Comparison of ENCODE assay signal across 9 cellular contexts in the genomic region with DNA sequence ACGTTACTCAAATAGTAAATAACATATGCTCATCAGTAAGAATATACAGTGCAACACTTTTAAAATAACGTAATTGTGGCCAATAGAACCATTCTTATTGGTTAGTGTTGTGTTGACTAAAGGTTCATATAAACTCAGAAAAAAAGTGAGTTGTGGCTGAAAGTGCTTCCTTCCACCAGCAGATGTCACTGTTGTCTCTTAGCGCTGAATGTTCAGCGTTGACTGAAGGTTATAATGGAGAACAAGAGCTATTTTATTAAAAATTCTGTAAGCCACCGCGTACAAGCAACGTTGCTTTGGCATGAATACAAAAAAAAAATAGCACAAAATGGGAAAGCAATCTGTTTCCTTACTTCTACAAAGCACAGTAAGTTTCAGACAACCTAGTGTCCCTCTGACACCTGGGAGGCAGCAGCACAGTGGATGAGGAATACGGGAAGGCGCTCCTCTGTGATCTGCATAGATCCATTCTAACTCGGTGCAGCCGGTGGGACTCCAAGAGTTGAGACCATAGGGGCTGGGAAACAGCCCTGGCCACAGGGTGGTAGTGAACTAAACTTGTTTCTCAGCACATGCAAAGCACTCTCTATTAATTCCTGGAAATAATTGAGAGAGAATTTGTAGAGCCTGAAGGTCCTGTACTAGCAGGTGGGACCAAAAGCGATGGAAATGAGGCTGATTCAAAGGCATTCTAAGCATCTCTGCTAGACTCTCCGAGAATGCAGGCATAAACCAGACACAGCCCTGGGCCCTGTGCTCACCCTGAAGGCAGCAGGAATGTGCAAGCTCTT. TPM values are rescaled to one million over a fixed set of nuclear protein-coding genes. Genes with fewer than 3 reads are reported as not detected.
DNase-seq lines count a peak whose midpoint lies in the region; ATAC-seq, FAIRE-seq and TF ChIP-seq lines count a peak whose summit lies in the region.
"Had no signal": no experiment of that assay in that cellular context is flagged by ENCODE, and none has a peak within 500 bp of the region (broad histone marks: within the 10 kb centered on the region; RNA-seq: fewer than 3 reads in every experiment).

No MANE protein-coding gene starts in this region.

- intact Hi-C loops in Right ventricle myocardium superior (cut with DNase I): no loop called here
- intact Hi-C loops in Right ventricle myocardium inferior (cut with DNase I): loop anchor here (5.0 to 10.0 kb wide), 2 partner anchors 339 to 637 kb away; no protein-coding TSS in a partner anchor
- intact Hi-C loops in uterus (cut with DNase I; ENCODE audit: low total_unique reads): no loop called here

- TF ChIP-seq POLR2A in H54 (IDR thresholded peaks at IDR 0.05; ENCODE audit: low read depth, low read length): no peak
- no peak for TF ChIP-seq POLR2A in H1 (IDR thresholded peaks at IDR 0.05; ENCODE audit: control extremely low read depth in 1 of 2, low read depth in 2 of 2, low read length in 2 of 2)
- no peak for TF ChIP-seq POLR2A in uterus (IDR thresholded peaks at IDR 0.05)

- TF ChIP-seq CTCF in LNCAP (IDR thresholded peaks at IDR 0.05) (peak; percentile 84), H1 (IDR thresholded peaks at IDR 0.05; ENCODE audit: control extremely low read depth in 1 of 3, insufficient read depth in 1 of 3, low read depth in 1 of 3, low read length in 3 of 3) (peak in 2 of 3 experiments; percentile 62 to 78; a peak in 3 of 4 replicates), uterus (IDR thresholded peaks at IDR 0.05) (peak; percentile 73 to 88 (median 78))

- no peaks in the 10 kb centered on the region for H3K23me2 ChIP-seq in H1 (ENCODE audit: low read depth, low read length)

- CTCF ChIA-PET in H1 (lab: Charles Lee; ENCODE audit: partially characterized antibody): interaction anchor here (0.5 to 3.3 kb wide), 25 partner anchors 9 to 1540 kb away, joined by 3 to 16 read pairs (median 3); no protein-coding TSS in a partner anchor

- DNase-seq in Right ventricle myocardium superior (no peak), Right ventricle myocardium inferior (ENCODE audit: missing footprints) (no peak), H54 (ENCODE audit: insufficient read length, low spot score) (no peak), SKM-1 (lab: John Stamatoyannopoulos, UW; ENCODE audit: unreplicated experiment) (peak; percentile 19), H1 (ENCODE audit: low read depth in 1 of 2, low spot score in 2 of 2) (peak in 1 of 2 experiments; percentile 58), mesenchymal stem cell (peak; percentile 71), uterus (peak in 1 of 2 donors; percentile 23)

- peak overlapping the region; percentile 47 to 60; a peak in 3 of 4 replicates for H3K4me2 ChIP-seq in H1 (ENCODE audit: insufficient read depth in 1 of 2, low read depth in 2 of 2, low read length in 2 of 2)
- peak overlapping the region; percentile 42 for H3K4me2 ChIP-seq in mesenchymal stem cell (ENCODE audit: low read length, poor library complexity, severe bottlenecking)

- no peaks in the 10 kb centered on the region for H3K79me2 ChIP-seq in H1 (ENCODE audit: control insufficient read depth in 1 of 2, insufficient read depth in 2 of 2, low read length in 2 of 2)

- H3K79me1 ChIP-seq in H1 (ENCODE audit: low read depth, low read length): no peaks in the 10 kb centered on the region
- no peaks in the 10 kb centered on the region for H3K79me1 ChIP-seq in mesenchymal stem cell (replicated peaks; ENCODE audit: low read length, poor library complexity, severe bottlenecking)

- H3K14ac ChIP-seq in H1 (ENCODE audit: insufficient read length) (no peak overlapping the region), mesenchymal stem cell (ENCODE audit: low read length in 2 of 2) (no peak overlapping the region)

- H2AK5ac ChIP-seq in H1 (ENCODE audit: low read depth, low read length) (no peak overlapping the region), mesenchymal stem cell (ENCODE audit: low read length, severe bottlenecking) (no peak overlapping the region)

- H2BK12ac ChIP-seq in H1 (ENCODE audit: low read depth, low read length) (no peak overlapping the region), mesenchymal stem cell (ENCODE audit: low read length in 2 of 2) (no peak overlapping the region)

- H2BK120ac ChIP-seq in H1 (replicated peaks; ENCODE audit: low read depth, low read length): no peak overlapping the region
- H2BK120ac ChIP-seq in mesenchymal stem cell (ENCODE audit: low read depth, low read length): no peak overlapping the region

- FAIRE-seq in H54 (lab: Jason Lieb, UNC) (peak; percentile 99), H1 (lab: Jason Lieb, UNC) (peak; percentile 82)

- H3K23ac ChIP-seq in H1 (ENCODE audit: insufficient read length) (no peak overlapping the region), mesenchymal stem cell (ENCODE audit: low read length in 2 of 2) (no peak overlapping the region)

- no peak overlapping the region for H3K56ac ChIP-seq in H1 (replicated peaks; ENCODE audit: insufficient read length, low read depth, low read length)

- H4K91ac ChIP-seq in H1 (replicated peaks; ENCODE audit: insufficient read length, low read length): no peak overlapping the region
- H4K91ac ChIP-seq in mesenchymal stem cell (ENCODE audit: low read length): no peak overlapping the region

- no peaks in the 10 kb centered on the region for H4K20me1 ChIP-seq in H1 (replicated peaks in 1 of 2; ENCODE audit: control insufficient read depth in 1 of 2, insufficient read depth in 2 of 2, low read length in 2 of 2)

- H3K9ac ChIP-seq in H1 (replicated peaks in 1 of 4; ENCODE audit: extremely low read depth in 1 of 4, low read depth in 3 of 4, low read length in 3 of 4): no peak overlapping the region
- peak overlapping the region; percentile 6 for H3K9ac ChIP-seq in mesenchymal stem cell (ENCODE audit: low read length)

- H2BK15ac ChIP-seq in H1 (ENCODE audit: low read length) (no peak overlapping the region), mesenchymal stem cell (ENCODE audit: low read depth, poor library complexity, severe bottlenecking) (no peak overlapping the region)

- H3K18ac ChIP-seq in H1 (ENCODE audit: extremely low read depth, low read length) (no peak overlapping the region), mesenchymal stem cell (ENCODE audit: low read depth in 1 of 2, low read length in 2 of 2) (no peak overlapping the region)

- H3K27me3 ChIP-seq in H1 (replicated peaks in 1 of 4; ENCODE audit: control insufficient read depth in 3 of 4, extremely low read depth in 1 of 4, insufficient read depth in 3 of 4, low read length in 3 of 4): no peaks in the 10 kb centered on the region
- peaks cover 0 to 6% of the 10 kb centered on the region in 2 experiments for H3K27me3 ChIP-seq in mesenchymal stem cell (ENCODE audit: control insufficient read depth in 1 of 2, insufficient read depth in 1 of 2, low read length in 2 of 2)
- no peaks in the 10 kb centered on the region for H3K27me3 ChIP-seq in uterus

- TF ChIP-seq RAD21 in H1 (IDR thresholded peaks at IDR 0.05 in 1 of 2, conservative IDR thresholded peaks at IDR 0.05 in 1 of 2; ENCODE audit: low read depth in 2 of 2, low read length in 2 of 2): peak; percentile 74 to 76

- H3K36me3 ChIP-seq in H1 (ENCODE audit: control insufficient read depth in 2 of 4, insufficient read depth in 4 of 4, low read length in 3 of 4) (no peaks in the 10 kb centered on the region), mesenchymal stem cell (ENCODE audit: control insufficient read depth in 1 of 2, insufficient read depth in 2 of 2, low read depth in 1 of 2, low read length in 2 of 2) (no peaks in the 10 kb centered on the region), uterus (no peaks in the 10 kb centered on the region)

- peak; percentile 79 for ATAC-seq in Right ventricle myocardium superior (ENCODE audit: poor library complexity)
- no peak for ATAC-seq in Right ventricle myocardium inferior

- H2BK5ac ChIP-seq in H1 (ENCODE audit: low read depth, low read length) (0 out of 2 replicates have a peak overlapping the region, but pooled peaks have one; percentile 19), mesenchymal stem cell (ENCODE audit: low read depth, low read length, poor library complexity, severe bottlenecking) (no peak overlapping the region)

- no peak overlapping the region for H2BK20ac ChIP-seq in H1 (ENCODE audit: low read length)

- WGBS in H1 (ENCODE audit: extremely low coverage in 1 of 2, insufficient coverage in 1 of 2, insufficient read length in 1 of 2, insufficient replicate concordance in 2 of 2, low coverage in 1 of 2, low lambda C conversion rate in 2 of 2, missing lambda C conversion rate in 1 of 2), 2 experiments: 22% methylated on average over 13 of the region's 13 CpGs; no CpG with 5 or more reads in 1 of the 2 experiments
- WGBS in mesenchymal stem cell: 16% methylated on average over 12 of the region's 13 CpGs

- H3K9me3 ChIP-seq in H1 (ENCODE audit: insufficient read depth in 2 of 2, low read depth in 1 of 2, low read length in 1 of 2): no peaks in the 10 kb centered on the region
- H3K9me3 ChIP-seq in mesenchymal stem cell (ENCODE audit: control insufficient read depth, low read length): no peaks in the 10 kb centered on the region
- no peaks in the 10 kb centered on the region for H3K9me3 ChIP-seq in uterus

- H3K4me1 ChIP-seq in H1 (replicated peaks in 1 of 4; ENCODE audit: control insufficient read depth in 3 of 4, insufficient read depth in 4 of 4, low read length in 3 of 4): 0 out of 7 replicates have a peak, but pooled peaks cover 0 to 3% (median 0%) of the 10 kb centered on the region in 4 experiments
- H3K4me1 ChIP-seq in mesenchymal stem cell (ENCODE audit: control insufficient read depth, insufficient read depth, low read depth, low read length): peaks cover 2% of the 10 kb centered on the region
- no peaks in the 10 kb centered on the region for H3K4me1 ChIP-seq in uterus

- H3K4me3 ChIP-seq in H1 (ENCODE audit: extremely low read depth in 1 of 4, insufficient read depth in 2 of 4, low read depth in 3 of 4, low read length in 4 of 4): peak overlapping the region in 2 of 4 experiments; percentile 4 to 44; a peak in 3 of 8 replicates
- H3K4me3 ChIP-seq in mesenchymal stem cell (ENCODE audit: insufficient read depth in 1 of 2, low read depth in 1 of 2, low read length in 2 of 2): no peak overlapping the region
- no peak overlapping the region for H3K4me3 ChIP-seq in uterus
- H3K4me3 ChIP-seq: skin epidermis had no signal

- no peak overlapping the region for H4K5ac ChIP-seq in H1 (ENCODE audit: insufficient read length, low read depth, low read length)

- H4K8ac ChIP-seq in H1 (ENCODE audit: extremely low read depth, insufficient read depth, low read length) (no peak overlapping the region; the same call in 1 of the 2 replicates), mesenchymal stem cell (ENCODE audit: low read length) (no peak overlapping the region)

- no peak for TF ChIP-seq EP300 in H1 (IDR thresholded peaks at IDR 0.05; ENCODE audit: borderline replicate concordance in 1 of 2, low read depth in 2 of 2, low read length in 2 of 2)

- POLR2A ChIA-PET in H1 (lab: Charles Lee; ENCODE audit: partially characterized antibody): no interaction called here

- H3K4ac ChIP-seq in H1 (replicated peaks; ENCODE audit: insufficient read length, low read depth, low read length) (no peak overlapping the region), mesenchymal stem cell (ENCODE audit: low read depth in 1 of 2, low read length in 2 of 2) (no peak overlapping the region)

- H2AFZ ChIP-seq in H1 (ENCODE audit: low read length) (peak overlapping the region; percentile 76), mesenchymal stem cell (ENCODE audit: low read depth, low read length) (peak overlapping the region; percentile 30)

- H3K27ac ChIP-seq in H1 (ENCODE audit: low read depth, low read length): no peak overlapping the region
- peak overlapping the region; percentile 19 for H3K27ac ChIP-seq in mesenchymal stem cell (ENCODE audit: low read length, poor library complexity, severe bottlenecking)
- no peak overlapping the region for H3K27ac ChIP-seq in uterus
- H3K27ac ChIP-seq: skin epidermis had no signal

RNA-seq across cellular contexts. Expression of gene OXGR1, which starts 23.9 kb away (rescaled TPM):
- total RNA-seq in Right ventricle myocardium superior (not detected), Right ventricle myocardium inferior (not detected), uterus (under 1 TPM in 2 of 4 donors, not detected in 2; 0.62 to 0.91 TPM)
- total RNA-seq in H1 (2021; fragmentation: NEBNext Ultra II Directional; extraction: Animal tissue kit (Norgen Biotek cat#: 25700)): 0.25 and 0.34 TPM in 2 replicates
- polyA plus RNA-seq in H1 (2011; rRNA removed): 1.1 and 1.8 TPM in 2 replicates
- polyA plus RNA-seq in H1 (2011; cell fraction: cytosol; rRNA removed): 0.93 TPM
- 0.57 TPM for polyA plus RNA-seq in H1 (2011; cell fraction: nucleus; rRNA removed)
- 0.55 to 0.90 TPM (median 0.71 TPM) in 4 replicates for polyA plus RNA-seq in H1 (2012, experiment 1 of 2)
- 0.17 TPM for polyA plus RNA-seq in H1 (2012, experiment 2 of 2)
- 0.59 TPM for polyA plus RNA-seq in H1 (2013, experiment 1 of 2)
- polyA plus RNA-seq in H1 (2013, experiment 2 of 2): 0.72 TPM
- polyA minus RNA-seq in H1 (2011; rRNA and poly(A)+ RNA removed): 1.6 and 5.0 TPM in 2 replicates
- polyA minus RNA-seq in H1 (2011; cell fraction: cytosol; rRNA and poly(A)+ RNA removed): not detected
- 0.80 TPM for polyA minus RNA-seq in H1 (2011; cell fraction: nucleus; rRNA and poly(A)+ RNA removed)
- not detected for polyA plus RNA-seq in mesenchymal stem cell (2013, experiment 1 of 2)
- not detected for polyA plus RNA-seq in mesenchymal stem cell (2013, experiment 2 of 2)

Comparison
In these comparisons a context has a peak if more than half of its experiments do, and no peak if none do; other contexts are left out.
1. DNase-seq: peak in SKM-1 (single experiment) and mesenchymal stem cell (single experiment); none in Right ventricle myocardium superior (single experiment), Right ventricle myocardium inferior (single experiment) and H54 (single experiment).
2. Peak in every context shown above with its lines, with median percentiles within 50 percentile points of each other: CTCF ChIP-seq.